39 cellular contexts compared by ENCODE assay signal in genomic region chr13:43852923-43853404, GRCh38.
"Had no signal": no experiment of that assay in that cellular context is flagged by ENCODE, and none has a peak within 500 bp of the region (broad histone marks: within the 10 kb centered on the region; RNA-seq: fewer than 3 reads in every experiment).

No MANE protein-coding gene starts in this region.

- DNase-seq: activated effector memory CD4-positive, alpha-beta T cell treated with anti-CD3 and anti-CD28 coated beads, Interleukin-2, amount 50 U/mL, for 16 hours; activated effector memory CD4-positive, alpha-beta T cell treated with Interleukin-2 at 50 U/mL for 16 hours; activated gamma-delta T cell; activated gamma-delta T cell treated with Interleukin-2 at 50 U/mL for 16 hours; activated naive CD4-positive, alpha-beta T cell; activated naive CD4-positive, alpha-beta T cell treated with anti-CD3 and anti-CD28 coated beads for 36 hours; activated naive CD4-positive, alpha-beta T cell treated with anti-CD3 and anti-CD28 coated beads, Interleukin-2, amount 10 ng/mL, durations not matched to agents 7 days and 5 days; activated naive CD4-positive, alpha-beta T cell treated with anti-CD3 and anti-CD28 coated beads, Interleukin-2, amount 50 U/mL, for 16 hours; activated naive CD4-positive, alpha-beta T cell treated with Interleukin-2 at 50 U/mL for 16 hours; activated naive CD8-positive, alpha-beta T cell treated with anti-CD3 and anti-CD28 coated beads for 36 hours; activated naive CD8-positive, alpha-beta T cell treated with anti-CD3 and anti-CD28 coated beads, Interleukin-2, amount 10 ng/mL, durations not matched to agents 7 days and 5 days; activated naive CD8-positive, alpha-beta T cell treated with anti-CD3 and anti-CD28 coated beads, Interleukin-2, amount 50 U/mL, for 24 hours; activated T-cell treated with anti-CD3 and anti-CD28 coated beads, Interleukin-2, amount 50 U/mL, for 1 hour; activated T-cell treated with anti-CD3 and anti-CD28 coated beads, Interleukin-2, amount 50 U/mL, for 24 hours; activated T-cell treated with anti-CD3 and anti-CD28 coated beads, Interleukin-2, amount 50 U/mL, for 4 hours; activated T-cell treated with anti-CD3 and anti-CD28 coated beads, Interleukin-2, amount 50 U/mL, for 48 hours; activated T-cell treated with anti-CD3 and anti-CD28 coated beads, Interleukin-2, amount 50 U/mL, for 72 hours; adrenal gland; amniotic stem cell; amygdala; anterior cingulate cortex; aorta; body of pancreas; brain microvascular endothelial cell; caudate nucleus; central memory CD4-positive, alpha-beta T cell; cerebellar nuclear complex had no signal

- H3K27ac Mint-ChIP-seq: activated naive CD4-positive, alpha-beta T cell treated with anti-CD3 and anti-CD28 coated beads for 36 hours; activated naive CD4-positive, alpha-beta T cell treated with anti-CD3 and anti-CD28 coated beads, Interleukin-2, amount 10 ng/mL, durations not matched to agents 7 days and 5 days; activated naive CD4-positive, alpha-beta T cell treated with anti-CD3 and anti-CD28 coated beads, Interleukin-2, amount 50 U/mL, for 24 hours; activated naive CD4-positive, alpha-beta T cell treated with anti-CD3 and anti-CD28 coated beads, Interleukin-2, amount 50 U/mL, for 72 hours; activated naive CD8-positive, alpha-beta T cell; activated naive CD8-positive, alpha-beta T cell treated with anti-CD3 and anti-CD28 coated beads for 36 hours; activated naive CD8-positive, alpha-beta T cell treated with anti-CD3 and anti-CD28 coated beads, Interleukin-2, amount 10 ng/mL, durations not matched to agents 7 days and 5 days; activated naive CD8-positive, alpha-beta T cell treated with anti-CD3 and anti-CD28 coated beads, Interleukin-2, amount 50 U/mL, for 24 hours; activated T-cell treated with anti-CD3 and anti-CD28 coated beads, Interleukin-2, amount 50 U/mL, for 24 hours; activated T-helper 1 cell treated with anti-CD3 and anti-CD28 coated beads, Interleukin-12 subunit alpha, Interleukin-12 subunit beta, Interleukin-2, Interleukin-4 antibody, amounts not matched to agents 30 ng/mL and 10 ng/mL and 1 ng/mL, durations not matched to agents 14 hours and 24 hours and 36 hours; activated T-helper 17 cell treated with anti-CD3 and anti-CD28 coated beads, Interleukin-2, amount 50 U/mL, for 72 hours; activated T-helper 2 cell treated with anti-CD3 and anti-CD28 coated beads, Interferon-gamma antibody, Interleukin-2, Interleukin-4, amounts not matched to agents 10 μg/mL and 5 μg/mL and 100 μg/mL, durations not matched to agents 14 hours and 24 hours and 36 hours; brain had no signal

- H3K36me3 ChIP-seq: adrenal gland, ascending aorta, brain microvascular endothelial cell, breast epithelium, cardiac muscle cell had no signal

- FAIRE-seq: bronchial epithelial cell had no signal

- H3K27me3 ChIP-seq: adrenal gland, ascending aorta, body of pancreas, brain microvascular endothelial cell, breast epithelium, cardiac muscle cell had no signal

- H3K4me3 Mint-ChIP-seq: activated naive CD4-positive, alpha-beta T cell treated with anti-CD3 and anti-CD28 coated beads for 36 hours; activated naive CD4-positive, alpha-beta T cell treated with anti-CD3 and anti-CD28 coated beads, Interleukin-2, amount 10 ng/mL, durations not matched to agents 7 days and 5 days; activated naive CD4-positive, alpha-beta T cell treated with anti-CD3 and anti-CD28 coated beads, Interleukin-2, amount 50 U/mL, for 24 hours; activated naive CD8-positive, alpha-beta T cell; activated naive CD8-positive, alpha-beta T cell treated with anti-CD3 and anti-CD28 coated beads for 36 hours; activated naive CD8-positive, alpha-beta T cell treated with anti-CD3 and anti-CD28 coated beads, Interleukin-2, amount 10 ng/mL, durations not matched to agents 7 days and 5 days; activated naive CD8-positive, alpha-beta T cell treated with anti-CD3 and anti-CD28 coated beads, Interleukin-2, amount 50 U/mL, for 24 hours; activated T-cell treated with anti-CD3 and anti-CD28 coated beads, Interleukin-2, amount 50 U/mL, for 24 hours; activated T-cell treated with anti-CD3 and anti-CD28 coated beads, Interleukin-2, amount 50 U/mL, for 4 hours; activated T-cell treated with anti-CD3 and anti-CD28 coated beads, Interleukin-2, amount 50 U/mL, for 72 hours; activated T-helper 1 cell treated with anti-CD3 and anti-CD28 coated beads, Interleukin-12 subunit alpha, Interleukin-12 subunit beta, Interleukin-2, Interleukin-4 antibody, amounts not matched to agents 30 ng/mL and 10 ng/mL and 1 ng/mL, durations not matched to agents 14 hours and 24 hours and 36 hours; activated T-helper 17 cell treated with anti-CD3 and anti-CD28 coated beads, Interleukin-2, amount 50 U/mL, for 72 hours; brain; central memory CD8-positive, alpha-beta T cell had no signal

- H3K4me3 ChIP-seq: adrenal gland, ascending aorta, body of pancreas, breast epithelium, cardiac muscle cell had no signal

- H3K27me3 Mint-ChIP-seq: activated naive CD4-positive, alpha-beta T cell treated with anti-CD3 and anti-CD28 coated beads, Interleukin-2, amount 10 ng/mL, durations not matched to agents 7 days and 5 days; activated naive CD8-positive, alpha-beta T cell; activated naive CD8-positive, alpha-beta T cell treated with anti-CD3 and anti-CD28 coated beads for 36 hours; activated naive CD8-positive, alpha-beta T cell treated with anti-CD3 and anti-CD28 coated beads, Interleukin-2, amount 50 U/mL, for 24 hours; activated T-cell treated with anti-CD3 and anti-CD28 coated beads, Interleukin-2, amount 50 U/mL, for 24 hours; activated T-helper 17 cell treated with anti-CD3 and anti-CD28 coated beads, Interleukin-2, amount 50 U/mL, for 72 hours; brain; central memory CD8-positive, alpha-beta T cell had no signal

- H3K27ac ChIP-seq: adrenal gland, ascending aorta, body of pancreas, brain microvascular endothelial cell, breast epithelium, cardiac muscle cell had no signal

- ATAC-seq: activated naive CD4-positive, alpha-beta T cell treated with anti-CD3 and anti-CD28 coated beads, Interleukin-2, amount 50 U/mL, for 72 hours; activated naive CD8-positive, alpha-beta T cell treated with anti-CD3 and anti-CD28 coated beads, Interleukin-2, amount 50 U/mL, for 24 hours; activated T-cell treated with anti-CD3 and anti-CD28 coated beads, Interleukin-2, amount 50 U/mL, for 4 hours; activated T-cell treated with anti-CD3 and anti-CD28 coated beads, Interleukin-2, amount 50 U/mL, for 72 hours; activated T-helper 17 cell treated with anti-CD3 and anti-CD28 coated beads, Interleukin-2, amount 50 U/mL, for 72 hours; body of pancreas had no signal

- H3K4me1 ChIP-seq: body of pancreas, breast epithelium had no signal

- H3K36me3 Mint-ChIP-seq: activated naive CD4-positive, alpha-beta T cell treated with anti-CD3 and anti-CD28 coated beads, Interleukin-2, amount 10 ng/mL, durations not matched to agents 7 days and 5 days had no signal

- H3K4me1 Mint-ChIP-seq: activated naive CD4-positive, alpha-beta T cell treated with anti-CD3 and anti-CD28 coated beads, Interleukin-2, amount 10 ng/mL, durations not matched to agents 7 days and 5 days; activated naive CD4-positive, alpha-beta T cell treated with anti-CD3 and anti-CD28 coated beads, Interleukin-2, amount 50 U/mL, for 24 hours; activated naive CD8-positive, alpha-beta T cell treated with anti-CD3 and anti-CD28 coated beads for 36 hours; activated naive CD8-positive, alpha-beta T cell treated with anti-CD3 and anti-CD28 coated beads, Interleukin-2, amount 10 ng/mL, durations not matched to agents 7 days and 5 days; activated naive CD8-positive, alpha-beta T cell treated with anti-CD3 and anti-CD28 coated beads, Interleukin-2, amount 50 U/mL, for 24 hours; activated T-helper 17 cell treated with anti-CD3 and anti-CD28 coated beads, Interleukin-2, amount 50 U/mL, for 72 hours; brain; central memory CD8-positive, alpha-beta T cell had no signal
